Comparison of ENCODE assay signal across 1 cellular context in the genomic region with DNA sequence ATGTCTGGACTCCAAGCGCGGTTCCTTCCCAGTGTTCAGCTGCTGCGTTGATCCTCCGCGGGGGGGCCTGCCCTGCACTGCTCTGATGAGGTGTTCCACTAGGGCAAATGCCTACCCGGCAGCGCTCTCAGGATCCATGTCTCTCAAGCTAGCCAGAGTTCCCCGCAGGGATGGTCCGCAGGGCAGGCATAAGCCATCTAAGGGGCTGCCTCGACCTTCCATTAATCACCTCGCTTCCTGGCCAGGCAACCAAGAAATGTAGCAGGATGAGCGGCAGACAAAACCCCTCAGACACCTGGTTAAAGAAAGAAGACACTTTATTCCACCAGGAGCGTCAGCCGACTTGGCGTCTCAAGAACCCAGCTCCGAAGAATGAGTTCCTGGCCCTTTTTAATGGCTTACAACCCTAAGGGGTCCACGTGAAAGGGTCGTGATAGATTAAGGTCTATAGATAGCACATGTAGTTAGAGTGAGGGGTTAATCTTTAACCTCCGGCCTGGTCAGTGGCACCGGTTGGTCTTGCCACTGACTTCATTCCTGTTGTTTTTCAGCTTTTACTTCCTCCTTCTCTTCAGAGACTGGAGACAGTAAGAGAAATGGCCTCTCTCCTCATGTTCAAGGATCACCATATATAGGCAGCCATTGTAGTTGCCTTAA.
TF ChIP-seq lines count a peak whose summit lies in the region.

No MANE protein-coding gene starts in this region.

TF ChIP-seq in K562, 482 proteins besides CTCF, POLR2A, EP300 and RAD21 (continued from another document and continues in another):
- TF ChIP-seq FOXP4 (CRISPR knock-in tag; IDR thresholded peaks at IDR 0.05; ENCODE audit: borderline replicate concordance) (no peak), RBM15 (IDR thresholded peaks at IDR 0.05; ENCODE audit: insufficient read depth, low read length) (no peak), ZNF717 (CRISPR knock-in tag; IDR thresholded peaks at IDR 0.05) (no peak), PML (IDR thresholded peaks at IDR 0.05; ENCODE audit: low read length) (peak; percentile 31; the same call in 1 of the 2 replicates), MBD1 (CRISPR knock-in tag; IDR thresholded peaks at IDR 0.05) (no peak), FUS (optimal IDR thresholded peaks at IDR 0.05; ENCODE audit: low read depth, low read length) (no peak), ZNF174 (CRISPR knock-in tag; IDR thresholded peaks at IDR 0.05) (0 out of 2 replicates have a peak, but pooled peaks have one; percentile 6), HDAC3 (IDR thresholded peaks at IDR 0.05; ENCODE audit: borderline replicate concordance, partially characterized antibody) (no peak), BMI1 (IDR thresholded peaks at IDR 0.05; ENCODE audit: low read length) (no peak), SAP30 (IDR thresholded peaks at IDR 0.05; ENCODE audit: borderline replicate concordance, insufficient read depth, low read depth, low read length, poor library complexity, severe bottlenecking) (no peak), TARDBP (IDR thresholded peaks at IDR 0.05) (no peak), KDM1A (IDR thresholded peaks at IDR 0.05) (no peak), NR4A1 (CRISPR knock-in tag; IDR thresholded peaks at IDR 0.05) (no peak), NR4A1 (tag; IDR thresholded peaks at IDR 0.05) (peak; percentile 57), RBM14 (IDR thresholded peaks at IDR 0.05; ENCODE audit: borderline replicate concordance, insufficient read depth, low read depth, low read length) (no peak), ZZZ3 (IDR thresholded peaks at IDR 0.05) (no peak), KDM4B (IDR thresholded peaks at IDR 0.05; ENCODE audit: borderline replicate concordance in 2 of 2, low read depth in 1 of 2) (no peak), HES1 (IDR thresholded peaks at IDR 0.05; ENCODE audit: low read depth) (no peak), ARHGAP35 (IDR thresholded peaks at IDR 0.05; ENCODE audit: partially characterized antibody) (no peak), YY1 (IDR thresholded peaks at IDR 0.05; ENCODE audit: borderline replicate concordance in 1 of 3, control insufficient read depth in 1 of 3, extremely low read depth in 1 of 3, insufficient read depth in 3 of 3, insufficient read length in 1 of 3, insufficient replicate concordance in 2 of 3, low read depth in 1 of 3, low read length in 2 of 3) (peak in 2 of 3 experiments; percentile 10 to 67), TRIM24 (IDR thresholded peaks at IDR 0.05) (no peak), POLR2G (IDR thresholded peaks at IDR 0.05; ENCODE audit: low read depth, low read length) (peak; percentile 68), ZNF583 (CRISPR knock-in tag; IDR thresholded peaks at IDR 0.05) (peak; percentile 25; the same call in 1 of the 2 replicates), ETV1 (tag; conservative IDR thresholded peaks at IDR 0.05; ENCODE audit: low read depth) (0 out of 2 replicates have a peak, but pooled peaks have one; percentile 6), UBTF (IDR thresholded peaks at IDR 0.05; ENCODE audit: borderline replicate concordance in 1 of 2, low read depth in 2 of 2, low read length in 2 of 2) (0 out of 4 replicates have a peak, but pooled peaks of 1 of the 2 experiments have one; percentile 68), ATF1 (CRISPR knock-in tag; IDR thresholded peaks at IDR 0.05) (no peak), ATF1 (tag; IDR thresholded peaks at IDR 0.05) (peak; percentile 61; the same call in 1 of the 2 replicates), EHMT2 (IDR thresholded peaks at IDR 0.05) (peak; percentile 77), ZNF263 (CRISPR knock-in tag; IDR thresholded peaks at IDR 0.05; ENCODE audit: borderline replicate concordance) (no peak), ZFPM2 (CRISPR knock-in tag; IDR thresholded peaks at IDR 0.05) (no peak), KLF1 (tag; IDR thresholded peaks at IDR 0.05) (no peak), NFE2L1 (tag; IDR thresholded peaks at IDR 0.05; ENCODE audit: borderline replicate concordance, low read depth) (no peak), DMBX1 (CRISPR knock-in tag; IDR thresholded peaks at IDR 0.05; ENCODE audit: borderline replicate concordance) (peak; percentile 39; the same call in 1 of the 2 replicates), ETS2 (tag; IDR thresholded peaks at IDR 0.05; ENCODE audit: borderline replicate concordance, poor library complexity, severe bottlenecking) (no peak), ZNF384 (IDR thresholded peaks at IDR 0.05; ENCODE audit: low read depth, low read length) (no peak), KLF13 (tag; IDR thresholded peaks at IDR 0.05; ENCODE audit: borderline replicate concordance, low read depth) (no peak), CXXC5 (CRISPR knock-in tag; IDR thresholded peaks at IDR 0.05) (peak; percentile 68), FOXK2 (conservative IDR thresholded peaks at IDR 0.05 in 1 of 2, IDR thresholded peaks at IDR 0.05 in 1 of 2; ENCODE audit: low read depth in 2 of 2) (no peak), ZNF584 (CRISPR knock-in tag; IDR thresholded peaks at IDR 0.05; ENCODE audit: low read depth) (no peak), CTBP1 (IDR thresholded peaks at IDR 0.05; ENCODE audit: borderline replicate concordance) (peak; percentile 59; the same call in 1 of the 2 replicates), MTA1 (IDR thresholded peaks at IDR 0.05; ENCODE audit: borderline replicate concordance) (no peak)
- TF ChIP-seq, protein P1, sequence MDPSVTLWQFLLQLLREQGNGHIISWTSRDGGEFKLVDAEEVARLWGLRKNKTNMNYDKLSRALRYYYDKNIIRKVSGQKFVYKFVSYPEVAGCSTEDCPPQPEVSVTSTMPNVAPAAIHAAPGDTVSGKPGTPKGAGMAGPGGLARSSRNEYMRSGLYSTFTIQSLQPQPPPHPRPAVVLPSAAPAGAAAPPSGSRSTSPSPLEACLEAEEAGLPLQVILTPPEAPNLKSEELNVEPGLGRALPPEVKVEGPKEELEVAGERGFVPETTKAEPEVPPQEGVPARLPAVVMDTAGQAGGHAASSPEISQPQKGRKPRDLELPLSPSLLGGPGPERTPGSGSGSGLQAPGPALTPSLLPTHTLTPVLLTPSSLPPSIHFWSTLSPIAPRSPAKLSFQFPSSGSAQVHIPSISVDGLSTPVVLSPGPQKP (CRISPR knock-in tag; IDR thresholded peaks at IDR 0.05): no peak
- TF ChIP-seq, protein P2, sequence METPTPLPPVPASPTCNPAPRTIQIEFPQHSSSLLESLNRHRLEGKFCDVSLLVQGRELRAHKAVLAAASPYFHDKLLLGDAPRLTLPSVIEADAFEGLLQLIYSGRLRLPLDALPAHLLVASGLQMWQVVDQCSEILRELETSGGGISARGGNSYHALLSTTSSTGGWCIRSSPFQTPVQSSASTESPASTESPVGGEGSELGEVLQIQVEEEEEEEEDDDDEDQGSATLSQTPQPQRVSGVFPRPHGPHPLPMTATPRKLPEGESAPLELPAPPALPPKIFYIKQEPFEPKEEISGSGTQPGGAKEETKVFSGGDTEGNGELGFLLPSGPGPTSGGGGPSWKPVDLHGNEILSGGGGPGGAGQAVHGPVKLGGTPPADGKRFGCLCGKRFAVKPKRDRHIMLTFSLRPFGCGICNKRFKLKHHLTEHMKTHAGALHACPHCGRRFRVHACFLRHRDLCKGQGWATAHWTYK (CRISPR knock-in tag; IDR thresholded peaks at IDR 0.05): peak; percentile 58; the same call in 1 of the 2 replicates
- TF ChIP-seq, protein P3, sequence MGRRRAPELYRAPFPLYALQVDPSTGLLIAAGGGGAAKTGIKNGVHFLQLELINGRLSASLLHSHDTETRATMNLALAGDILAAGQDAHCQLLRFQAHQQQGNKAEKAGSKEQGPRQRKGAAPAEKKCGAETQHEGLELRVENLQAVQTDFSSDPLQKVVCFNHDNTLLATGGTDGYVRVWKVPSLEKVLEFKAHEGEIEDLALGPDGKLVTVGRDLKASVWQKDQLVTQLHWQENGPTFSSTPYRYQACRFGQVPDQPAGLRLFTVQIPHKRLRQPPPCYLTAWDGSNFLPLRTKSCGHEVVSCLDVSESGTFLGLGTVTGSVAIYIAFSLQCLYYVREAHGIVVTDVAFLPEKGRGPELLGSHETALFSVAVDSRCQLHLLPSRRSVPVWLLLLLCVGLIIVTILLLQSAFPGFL (CRISPR knock-in tag; IDR thresholded peaks at IDR 0.05): 0 out of 2 replicates have a peak, but pooled peaks have one; percentile 34
- TF ChIP-seq, protein P4, sequence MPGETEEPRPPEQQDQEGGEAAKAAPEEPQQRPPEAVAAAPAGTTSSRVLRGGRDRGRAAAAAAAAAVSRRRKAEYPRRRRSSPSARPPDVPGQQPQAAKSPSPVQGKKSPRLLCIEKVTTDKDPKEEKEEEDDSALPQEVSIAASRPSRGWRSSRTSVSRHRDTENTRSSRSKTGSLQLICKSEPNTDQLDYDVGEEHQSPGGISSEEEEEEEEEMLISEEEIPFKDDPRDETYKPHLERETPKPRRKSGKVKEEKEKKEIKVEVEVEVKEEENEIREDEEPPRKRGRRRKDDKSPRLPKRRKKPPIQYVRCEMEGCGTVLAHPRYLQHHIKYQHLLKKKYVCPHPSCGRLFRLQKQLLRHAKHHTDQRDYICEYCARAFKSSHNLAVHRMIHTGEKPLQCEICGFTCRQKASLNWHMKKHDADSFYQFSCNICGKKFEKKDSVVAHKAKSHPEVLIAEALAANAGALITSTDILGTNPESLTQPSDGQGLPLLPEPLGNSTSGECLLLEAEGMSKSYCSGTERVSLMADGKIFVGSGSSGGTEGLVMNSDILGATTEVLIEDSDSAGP (CRISPR knock-in tag; IDR thresholded peaks at IDR 0.05): no peak
- TF ChIP-seq, protein P5, sequence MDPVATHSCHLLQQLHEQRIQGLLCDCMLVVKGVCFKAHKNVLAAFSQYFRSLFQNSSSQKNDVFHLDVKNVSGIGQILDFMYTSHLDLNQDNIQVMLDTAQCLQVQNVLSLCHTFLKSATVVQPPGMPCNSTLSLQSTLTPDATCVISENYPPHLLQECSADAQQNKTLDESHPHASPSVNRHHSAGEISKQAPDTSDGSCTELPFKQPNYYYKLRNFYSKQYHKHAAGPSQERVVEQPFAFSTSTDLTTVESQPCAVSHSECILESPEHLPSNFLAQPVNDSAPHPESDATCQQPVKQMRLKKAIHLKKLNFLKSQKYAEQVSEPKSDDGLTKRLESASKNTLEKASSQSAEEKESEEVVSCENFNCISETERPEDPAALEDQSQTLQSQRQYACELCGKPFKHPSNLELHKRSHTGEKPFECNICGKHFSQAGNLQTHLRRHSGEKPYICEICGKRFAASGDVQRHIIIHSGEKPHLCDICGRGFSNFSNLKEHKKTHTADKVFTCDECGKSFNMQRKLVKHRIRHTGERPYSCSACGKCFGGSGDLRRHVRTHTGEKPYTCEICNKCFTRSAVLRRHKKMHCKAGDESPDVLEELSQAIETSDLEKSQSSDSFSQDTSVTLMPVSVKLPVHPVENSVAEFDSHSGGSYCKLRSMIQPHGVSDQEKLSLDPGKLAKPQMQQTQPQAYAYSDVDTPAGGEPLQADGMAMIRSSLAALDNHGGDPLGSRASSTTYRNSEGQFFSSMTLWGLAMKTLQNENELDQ (CRISPR knock-in tag; IDR thresholded peaks at IDR 0.05; ENCODE audit: borderline replicate concordance): no peak
- TF ChIP-seq, protein P6, sequence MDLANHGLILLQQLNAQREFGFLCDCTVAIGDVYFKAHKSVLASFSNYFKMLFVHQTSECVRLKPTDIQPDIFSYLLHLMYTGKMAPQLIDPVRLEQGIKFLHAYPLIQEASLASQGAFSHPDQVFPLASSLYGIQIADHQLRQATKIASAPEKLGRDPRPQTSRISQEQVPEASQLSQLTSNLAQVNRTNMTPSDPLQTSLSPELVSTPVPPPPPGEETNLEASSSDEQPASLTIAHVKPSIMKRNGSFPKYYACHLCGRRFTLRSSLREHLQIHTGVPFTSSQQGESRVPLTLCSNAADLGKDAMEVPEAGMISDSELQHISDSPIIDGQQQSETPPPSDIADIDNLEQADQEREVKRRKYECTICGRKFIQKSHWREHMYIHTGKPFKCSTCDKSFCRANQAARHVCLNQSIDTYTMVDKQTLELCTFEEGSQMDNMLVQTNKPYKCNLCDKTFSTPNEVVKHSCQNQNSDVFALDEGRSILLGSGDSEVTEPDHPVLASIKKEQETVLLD (IDR thresholded peaks at IDR 0.05): no peak
